ENCODE assay signal across 11 cellular contexts in the genomic region with DNA sequence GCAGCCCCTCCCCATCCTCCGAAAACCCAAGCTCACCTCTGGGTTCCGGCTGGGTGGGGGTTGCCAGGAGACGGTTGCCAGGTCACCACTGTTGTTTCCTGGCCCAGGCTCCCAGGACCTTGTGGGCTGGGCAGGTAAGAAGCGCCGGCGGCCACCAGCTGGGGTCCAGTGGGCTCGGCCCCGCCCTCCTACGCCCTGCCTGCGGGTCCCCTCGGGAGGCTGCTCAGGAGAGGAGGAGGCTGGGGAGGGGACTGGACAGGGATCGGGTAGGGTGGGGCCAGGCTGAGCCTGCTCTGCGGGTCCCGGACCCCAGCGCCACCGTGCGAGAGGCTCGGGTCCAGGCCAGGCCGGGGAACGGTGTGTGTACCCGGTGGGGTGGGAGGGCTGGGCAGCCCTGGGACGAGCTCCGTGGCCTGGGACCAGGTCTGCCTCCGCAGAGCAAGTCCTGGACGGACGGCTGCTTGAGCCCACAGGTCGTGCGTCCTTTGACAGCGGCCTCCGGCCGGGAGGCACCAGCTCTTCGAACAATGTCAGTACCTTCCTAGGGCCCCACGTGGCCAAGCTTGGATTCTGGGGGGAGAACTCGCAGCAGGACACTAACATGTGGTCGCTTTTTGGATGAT. TPM values are rescaled to one million over a fixed set of nuclear protein-coding genes. Genes with fewer than 3 reads are reported as not detected.
A peak's percentile ranks its signal among the peaks of the same experiment; 100 is the strongest.
DNase-seq lines count a peak whose midpoint lies in the region; ATAC-seq and TF ChIP-seq lines count a peak whose summit lies in the region.
"Had no signal": no experiment of that assay in that cellular context is flagged by ENCODE, and none has a peak within 500 bp of the region (broad histone marks: within the 10 kb centered on the region; RNA-seq: fewer than 3 reads in every experiment).

Gene TTLL10 (plus strand): TSS at position 88 of the 623 bp plus-strand sequence. CDS start 5,336 bp downstream, outside the sequence.

- peak within 1 kb of the TSS; percentile 37 for H3K4me3 Mint-ChIP-seq in T-helper 1 cell treated with Interleukin-12 subunit alpha and Interleukin-12 subunit beta and Interleukin-4 antibody, amounts not matched to agents 30 μg/mL and 1 μg/mL, for 36 hours
- H3K4me3 Mint-ChIP-seq in nephron progenitor cell: no peak within 1 kb of the TSS
- H3K4me3 Mint-ChIP-seq: neural crest cell had no signal

- peaks cover 16% of the 10 kb centered on the region for H3K4me1 Mint-ChIP-seq in T-helper 1 cell treated with Interleukin-12 subunit alpha and Interleukin-12 subunit beta and Interleukin-4 antibody, amounts not matched to agents 30 μg/mL and 1 μg/mL, for 36 hours (ENCODE audit: low read depth)
- H3K4me1 Mint-ChIP-seq in nephron progenitor cell: peaks cover 25% of the 10 kb centered on the region

- no peaks in the 10 kb centered on the region for H3K9me3 Mint-ChIP-seq in T-helper 1 cell treated with Interleukin-12 subunit alpha and Interleukin-12 subunit beta and Interleukin-4 antibody, amounts not matched to agents 30 μg/mL and 1 μg/mL, for 36 hours
- H3K9me3 Mint-ChIP-seq in nephron progenitor cell: no peaks in the 10 kb centered on the region
- H3K9me3 Mint-ChIP-seq: neural crest cell had no signal

- no peak within 1 kb of the TSS for H3K27ac Mint-ChIP-seq in T-helper 1 cell treated with Interleukin-12 subunit alpha and Interleukin-12 subunit beta and Interleukin-4 antibody, amounts not matched to agents 30 μg/mL and 1 μg/mL, for 36 hours
- H3K27ac Mint-ChIP-seq in nephron progenitor cell: no peak within 1 kb of the TSS

- DNase-seq in ELF-1 (ENCODE audit: low read depth, low spot score) (peak; percentile 83), ecto neural progenitor cell (ENCODE audit: low spot score) (peak; percentile 79), nephron progenitor cell (peak; percentile 60), NCI-H82 (lab: John Stamatoyannopoulos, UW) (no peak), tibial nerve (ENCODE audit: low spot score in 2 of 2) (no peak), occipital lobe (lab: John Stamatoyannopoulos, UW) (no peak)
- DNase-seq: DND-41 had no signal

- H3K4me3 ChIP-seq in tibial nerve: no peak within 1 kb of the TSS

- ATAC-seq in HG03439 (IDR thresholded peaks at IDR 0.05; ENCODE audit: unreplicated experiment): no peak

- H3K27me3 Mint-ChIP-seq in T-helper 1 cell treated with Interleukin-12 subunit alpha and Interleukin-12 subunit beta and Interleukin-4 antibody, amounts not matched to agents 30 μg/mL and 1 μg/mL, for 36 hours (ENCODE audit: low read depth): peaks cover 13% of the 10 kb centered on the region
- peaks cover 53% of the 10 kb centered on the region for H3K27me3 Mint-ChIP-seq in nephron progenitor cell (ENCODE audit: low read depth, poor library complexity)

- peaks cover 0 to 8% (median 0%) of the 10 kb centered on the region in 4 donors for H3K4me1 ChIP-seq in tibial nerve

- H3K36me3 ChIP-seq in tibial nerve: no peaks in the 10 kb centered on the region

- TF ChIP-seq POLR2A in tibial nerve (IDR thresholded peaks at IDR 0.05): no peak

- WGBS in tibial nerve, 2 donors: 7 to 15% methylated on average over 14 to 34 of the region's 35 CpGs

- peaks cover 0 to 98% of the 10 kb centered on the region in 2 donors for H3K27me3 ChIP-seq in tibial nerve

- no peaks in the 10 kb centered on the region for H3K9me3 ChIP-seq in tibial nerve

- no peak within 1 kb of the TSS for H3K27ac ChIP-seq in tibial nerve

- no peak for TF ChIP-seq EP300 in tibial nerve (IDR thresholded peaks at IDR 0.05)

- no peaks in the 10 kb centered on the region for H3K36me3 Mint-ChIP-seq in T-helper 1 cell treated with Interleukin-12 subunit alpha and Interleukin-12 subunit beta and Interleukin-4 antibody, amounts not matched to agents 30 μg/mL and 1 μg/mL, for 36 hours (ENCODE audit: low read depth)
- no peaks in the 10 kb centered on the region for H3K36me3 Mint-ChIP-seq in nephron progenitor cell (ENCODE audit: low read depth)

- no peak for TF ChIP-seq CTCF in nephron progenitor cell (IDR thresholded peaks at IDR 0.05)
- no peak for TF ChIP-seq CTCF in tibial nerve (IDR thresholded peaks at IDR 0.05)

RNA-seq across cellular contexts. Expression of gene TTLL10, which starts in this region (rescaled TPM):
- total RNA-seq in tibial nerve (not detected), occipital lobe (not detected)
- total RNA-seq: astrocyte, neural crest cell had no signal

Comparison
In these comparisons a context has a peak if more than half of its experiments do, and no peak if none do; other contexts are left out.
1. DNase-seq: peak in ELF-1 (single experiment), ecto neural progenitor cell (single experiment) and nephron progenitor cell (single experiment); none in NCI-H82 (single experiment), tibial nerve (0 of 2) and occipital lobe (single experiment).